Comparison of ENCODE assay signal across 1 cellular context in the genomic region with DNA sequence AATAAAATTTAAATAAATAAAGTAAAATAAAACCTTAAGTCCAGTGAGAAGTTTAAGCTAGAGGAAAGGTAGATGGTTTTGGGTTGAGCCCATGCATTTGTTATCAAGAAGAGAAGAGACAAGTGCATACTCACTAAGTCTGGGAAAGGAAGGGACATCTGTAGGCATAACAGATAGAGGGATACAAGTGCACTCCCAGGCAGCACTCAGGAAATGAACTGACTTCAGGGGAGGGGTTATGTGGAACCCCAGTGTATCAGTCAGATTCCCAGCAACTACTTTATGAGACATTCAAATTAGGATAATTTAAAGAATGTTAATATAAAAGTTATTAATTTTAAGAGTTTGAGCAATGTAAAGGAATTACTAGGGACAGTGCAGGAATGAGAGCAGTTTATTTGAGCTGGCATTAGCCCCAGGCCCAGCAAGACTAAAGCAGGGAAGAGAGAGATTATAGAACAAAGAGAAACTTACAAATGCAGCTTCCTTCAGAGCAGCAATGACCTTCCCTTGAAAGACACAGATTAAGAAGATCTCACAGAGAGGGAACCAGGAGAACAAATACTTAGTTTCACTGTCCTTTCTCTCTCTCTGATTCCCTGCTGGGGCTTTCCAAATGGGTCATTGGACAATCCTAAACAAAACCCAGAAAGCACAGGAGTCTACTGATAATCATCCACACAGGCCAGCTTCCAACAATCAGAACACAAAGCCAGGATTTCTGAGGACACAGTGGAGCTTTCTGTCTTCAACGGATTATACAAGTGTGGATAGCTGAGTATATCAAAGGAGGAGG.
A peak's percentile ranks its signal among the peaks of the same experiment; 100 is the strongest.
TF ChIP-seq lines count a peak whose summit lies in the region.

No MANE protein-coding gene starts in this region.

TF ChIP-seq in GM23338, 12 proteins besides CTCF, POLR2A, EP300 and RAD21 (continued from another document):
- TF ChIP-seq, protein P1, sequence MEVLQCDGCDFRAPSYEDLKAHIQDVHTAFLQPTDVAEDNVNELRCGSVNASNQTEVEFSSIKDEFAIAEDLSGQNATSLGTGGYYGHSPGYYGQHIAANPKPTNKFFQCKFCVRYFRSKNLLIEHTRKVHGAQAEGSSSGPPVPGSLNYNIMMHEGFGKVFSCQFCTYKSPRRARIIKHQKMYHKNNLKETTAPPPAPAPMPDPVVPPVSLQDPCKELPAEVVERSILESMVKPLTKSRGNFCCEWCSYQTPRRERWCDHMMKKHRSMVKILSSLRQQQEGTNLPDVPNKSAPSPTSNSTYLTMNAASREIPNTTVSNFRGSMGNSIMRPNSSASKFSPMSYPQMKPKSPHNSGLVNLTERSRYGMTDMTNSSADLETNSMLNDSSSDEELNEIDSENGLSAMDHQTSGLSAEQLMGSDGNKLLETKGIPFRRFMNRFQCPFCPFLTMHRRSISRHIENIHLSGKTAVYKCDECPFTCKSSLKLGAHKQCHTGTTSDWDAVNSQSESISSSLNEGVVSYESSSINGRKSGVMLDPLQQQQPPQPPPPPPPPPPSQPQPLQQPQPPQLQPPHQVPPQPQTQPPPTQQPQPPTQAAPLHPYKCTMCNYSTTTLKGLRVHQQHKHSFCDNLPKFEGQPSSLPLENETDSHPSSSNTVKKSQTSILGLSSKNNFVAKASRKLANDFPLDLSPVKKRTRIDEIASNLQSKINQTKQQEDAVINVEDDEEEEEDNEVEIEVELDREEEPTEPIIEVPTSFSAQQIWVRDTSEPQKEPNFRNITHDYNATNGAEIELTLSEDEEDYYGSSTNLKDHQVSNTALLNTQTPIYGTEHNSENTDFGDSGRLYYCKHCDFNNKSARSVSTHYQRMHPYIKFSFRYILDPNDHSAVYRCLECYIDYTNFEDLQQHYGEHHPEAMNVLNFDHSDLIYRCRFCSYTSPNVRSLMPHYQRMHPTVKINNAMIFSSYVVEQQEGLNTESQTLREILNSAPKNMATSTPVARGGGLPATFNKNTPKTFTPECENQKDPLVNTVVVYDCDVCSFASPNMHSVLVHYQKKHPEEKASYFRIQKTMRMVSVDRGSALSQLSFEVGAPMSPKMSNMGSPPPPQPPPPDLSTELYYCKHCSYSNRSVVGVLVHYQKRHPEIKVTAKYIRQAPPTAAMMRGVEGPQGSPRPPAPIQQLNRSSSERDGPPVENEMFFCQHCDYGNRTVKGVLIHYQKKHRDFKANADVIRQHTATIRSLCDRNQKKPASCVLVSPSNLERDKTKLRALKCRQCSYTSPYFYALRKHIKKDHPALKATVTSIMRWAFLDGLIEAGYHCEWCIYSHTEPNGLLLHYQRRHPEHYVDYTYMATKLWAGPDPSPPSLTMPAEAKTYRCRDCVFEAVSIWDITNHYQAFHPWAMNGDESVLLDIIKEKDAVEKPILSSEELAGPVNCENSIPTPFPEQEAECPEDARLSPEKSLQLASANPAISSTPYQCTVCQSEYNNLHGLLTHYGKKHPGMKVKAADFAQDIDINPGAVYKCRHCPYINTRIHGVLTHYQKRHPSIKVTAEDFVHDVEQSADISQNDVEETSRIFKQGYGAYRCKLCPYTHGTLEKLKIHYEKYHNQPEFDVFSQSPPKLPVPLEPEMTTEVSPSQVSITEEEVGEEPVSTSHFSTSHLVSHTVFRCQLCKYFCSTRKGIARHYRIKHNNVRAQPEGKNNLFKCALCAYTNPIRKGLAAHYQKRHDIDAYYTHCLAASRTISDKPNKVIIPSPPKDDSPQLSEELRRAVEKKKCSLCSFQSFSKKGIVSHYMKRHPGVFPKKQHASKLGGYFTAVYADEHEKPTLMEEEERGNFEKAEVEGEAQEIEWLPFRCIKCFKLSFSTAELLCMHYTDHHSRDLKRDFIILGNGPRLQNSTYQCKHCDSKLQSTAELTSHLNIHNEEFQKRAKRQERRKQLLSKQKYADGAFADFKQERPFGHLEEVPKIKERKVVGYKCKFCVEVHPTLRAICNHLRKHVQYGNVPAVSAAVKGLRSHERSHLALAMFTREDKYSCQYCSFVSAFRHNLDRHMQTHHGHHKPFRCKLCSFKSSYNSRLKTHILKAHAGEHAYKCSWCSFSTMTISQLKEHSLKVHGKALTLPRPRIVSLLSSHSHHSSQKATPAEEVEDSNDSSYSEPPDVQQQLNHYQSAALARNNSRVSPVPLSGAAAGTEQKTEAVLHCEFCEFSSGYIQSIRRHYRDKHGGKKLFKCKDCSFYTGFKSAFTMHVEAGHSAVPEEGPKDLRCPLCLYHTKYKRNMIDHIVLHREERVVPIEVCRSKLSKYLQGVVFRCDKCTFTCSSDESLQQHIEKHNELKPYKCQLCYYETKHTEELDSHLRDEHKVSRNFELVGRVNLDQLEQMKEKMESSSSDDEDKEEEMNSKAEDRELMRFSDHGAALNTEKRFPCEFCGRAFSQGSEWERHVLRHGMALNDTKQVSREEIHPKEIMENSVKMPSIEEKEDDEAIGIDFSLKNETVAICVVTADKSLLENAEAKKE (CRISPR knock-in tag; IDR thresholded peaks at IDR 0.05) = peak; percentile 93
